Comparison of ENCODE assay signal across 1 cellular context in the genomic region with DNA sequence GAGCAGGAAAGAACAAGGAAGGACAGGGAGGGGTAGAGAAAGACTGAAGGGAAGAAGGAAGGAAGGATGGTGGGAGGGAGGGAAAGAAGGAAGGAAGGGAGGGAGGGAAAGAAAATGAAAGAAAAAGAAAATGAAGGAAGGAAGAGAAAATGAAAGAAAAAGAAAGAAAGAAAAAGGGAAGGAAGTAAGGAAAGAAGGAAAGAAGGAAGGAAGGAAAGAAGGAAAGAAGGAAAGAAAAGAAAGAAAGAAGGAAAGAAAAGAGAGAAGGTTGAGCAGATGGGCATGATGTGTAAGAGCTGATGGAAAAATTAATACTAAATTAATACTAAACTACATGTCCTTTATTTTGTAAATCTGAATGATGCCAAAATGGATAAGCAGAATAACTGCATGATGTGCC.
TF ChIP-seq lines count a peak whose summit lies in the region.

No MANE protein-coding gene starts in this region.

TF ChIP-seq in WTC11, 78 proteins besides CTCF, POLR2A, EP300 and RAD21 (continued from another document):
- TF ChIP-seq, protein P1, sequence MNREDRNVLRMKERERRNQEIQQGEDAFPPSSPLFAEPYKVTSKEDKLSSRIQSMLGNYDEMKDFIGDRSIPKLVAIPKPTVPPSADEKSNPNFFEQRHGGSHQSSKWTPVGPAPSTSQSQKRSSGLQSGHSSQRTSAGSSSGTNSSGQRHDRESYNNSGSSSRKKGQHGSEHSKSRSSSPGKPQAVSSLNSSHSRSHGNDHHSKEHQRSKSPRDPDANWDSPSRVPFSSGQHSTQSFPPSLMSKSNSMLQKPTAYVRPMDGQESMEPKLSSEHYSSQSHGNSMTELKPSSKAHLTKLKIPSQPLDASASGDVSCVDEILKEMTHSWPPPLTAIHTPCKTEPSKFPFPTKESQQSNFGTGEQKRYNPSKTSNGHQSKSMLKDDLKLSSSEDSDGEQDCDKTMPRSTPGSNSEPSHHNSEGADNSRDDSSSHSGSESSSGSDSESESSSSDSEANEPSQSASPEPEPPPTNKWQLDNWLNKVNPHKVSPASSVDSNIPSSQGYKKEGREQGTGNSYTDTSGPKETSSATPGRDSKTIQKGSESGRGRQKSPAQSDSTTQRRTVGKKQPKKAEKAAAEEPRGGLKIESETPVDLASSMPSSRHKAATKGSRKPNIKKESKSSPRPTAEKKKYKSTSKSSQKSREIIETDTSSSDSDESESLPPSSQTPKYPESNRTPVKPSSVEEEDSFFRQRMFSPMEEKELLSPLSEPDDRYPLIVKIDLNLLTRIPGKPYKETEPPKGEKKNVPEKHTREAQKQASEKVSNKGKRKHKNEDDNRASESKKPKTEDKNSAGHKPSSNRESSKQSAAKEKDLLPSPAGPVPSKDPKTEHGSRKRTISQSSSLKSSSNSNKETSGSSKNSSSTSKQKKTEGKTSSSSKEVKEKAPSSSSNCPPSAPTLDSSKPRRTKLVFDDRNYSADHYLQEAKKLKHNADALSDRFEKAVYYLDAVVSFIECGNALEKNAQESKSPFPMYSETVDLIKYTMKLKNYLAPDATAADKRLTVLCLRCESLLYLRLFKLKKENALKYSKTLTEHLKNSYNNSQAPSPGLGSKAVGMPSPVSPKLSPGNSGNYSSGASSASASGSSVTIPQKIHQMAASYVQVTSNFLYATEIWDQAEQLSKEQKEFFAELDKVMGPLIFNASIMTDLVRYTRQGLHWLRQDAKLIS (CRISPR knock-in tag; IDR thresholded peaks at IDR 0.05; ENCODE audit: borderline replicate concordance): no peak
- no peak for TF ChIP-seq ZNF281 (CRISPR knock-in tag; IDR thresholded peaks at IDR 0.05)
